ENCODE assay signal across 19 cellular contexts in genomic region chr18:78293516-78293915, GRCh38.
DNase-seq lines count a peak whose midpoint lies in the region; ATAC-seq, FAIRE-seq and TF ChIP-seq lines count a peak whose summit lies in the region.
"Had no signal": no experiment of that assay in that cellular context is flagged by ENCODE, and none has a peak within 500 bp of the region (broad histone marks: within the 10 kb centered on the region; RNA-seq: fewer than 3 reads in every experiment).

No MANE protein-coding gene starts in this region.

- H3K9me3 ChIP-seq in HUES48 (ENCODE audit: control insufficient read depth, insufficient read depth, low read length), result no peaks in the 10 kb centered on the region
- H3K9me3 ChIP-seq in astrocyte (ENCODE audit: insufficient read depth, low read depth, low read length), result peaks cover 16% of the 10 kb centered on the region
- H3K9me3 ChIP-seq in iPS-18c (ENCODE audit: control insufficient read depth, insufficient read depth, low read length), result no peaks in the 10 kb centered on the region
- no peaks in the 10 kb centered on the region for H3K9me3 ChIP-seq in sigmoid colon
- H3K9me3 ChIP-seq: SJCRH30, transverse colon had no signal

- H3K27me3 Mint-ChIP-seq in astrocyte (ENCODE audit: low read depth, unreplicated experiment), result no peaks in the 10 kb centered on the region

- H3K27me3 ChIP-seq in HUES48 (ENCODE audit: control insufficient read depth, insufficient read depth, low read length), result peaks cover 7% of the 10 kb centered on the region; the same call in 1 of the 2 replicates
- no peaks in the 10 kb centered on the region for H3K27me3 ChIP-seq in astrocyte (ENCODE audit: insufficient read depth, low read length)
- H3K27me3 ChIP-seq in sigmoid colon, result peaks cover 0 to 4% (median 0%) of the 10 kb centered on the region in 3 donors
- H3K27me3 ChIP-seq: transverse colon had no signal

- H3K27ac ChIP-seq in HUES48 (ENCODE audit: low read depth, low read length) (no peak overlapping the region), astrocyte (ENCODE audit: low read depth, low read length) (no peak overlapping the region), sigmoid colon (peak overlapping the region in 2 of 4 donors; percentile 33 to 42)
- H3K27ac ChIP-seq: SJCRH30, transverse colon had no signal

- peak overlapping the region; percentile 18 for H2AFZ ChIP-seq in astrocyte (ENCODE audit: low read depth, low read length)

- no peak for TF ChIP-seq EP300 in sigmoid colon (IDR thresholded peaks at IDR 0.05)

- no peaks in the 10 kb centered on the region for H3K36me3 Mint-ChIP-seq in astrocyte (ENCODE audit: low read depth, unreplicated experiment)
- H3K36me3 Mint-ChIP-seq: activated naive CD8-positive, alpha-beta T cell had no signal

- peak overlapping the region; percentile 59 for H3K4me3 ChIP-seq in HUES48 (ENCODE audit: low read depth, low read length)
- H3K4me3 ChIP-seq in astrocyte (ENCODE audit: insufficient read depth, low read depth, low read length), result no peak overlapping the region
- peak overlapping the region; percentile 39; the same call in 1 of the 2 replicates for H3K4me3 ChIP-seq in iPS-18c (ENCODE audit: insufficient read depth, low read depth, low read length)
- H3K4me3 ChIP-seq in sigmoid colon, result peak overlapping the region in 3 of 4 donors; percentile 15 to 34 (median 21)
- H3K4me3 ChIP-seq: SJCRH30 had no signal

- DNase-seq in astrocyte (ENCODE audit: low read depth) (no peak), sigmoid colon (no peak), head of caudate nucleus (no peak), DMS79 (lab: John Stamatoyannopoulos, UW) (no peak), kidney tubule cell (ENCODE audit: low spot score) (no peak)
- DNase-seq: activated CD4-positive, alpha-beta T cell treated with anti-CD3 and anti-CD28 coated beads for 48 hours; activated T-cell treated with anti-CD3 and anti-CD28 coated beads, Interleukin-2, amount 50 U/mL, for 1 hour; effector CD8-positive, alpha-beta T cell; kidney; NCI-H2171; stimulated activated CD4-positive, alpha-beta T cell treated with anti-CD3 and anti-CD28 coated beads, Interleukin-1b, Interleukin-23, amount 100 ng/mL, for 48 hours; T1000; transverse colon had no signal

- H3K36me3 ChIP-seq in HUES48 (ENCODE audit: control insufficient read depth, insufficient read depth, low read length) (no peaks in the 10 kb centered on the region), astrocyte (ENCODE audit: insufficient read depth, low read length) (no peaks in the 10 kb centered on the region), sigmoid colon (no peaks in the 10 kb centered on the region)
- H3K36me3 ChIP-seq: SJCRH30, transverse colon had no signal

- no peaks in the 10 kb centered on the region for H3K79me2 ChIP-seq in astrocyte (ENCODE audit: insufficient read depth, low read length)

- no peak for FAIRE-seq in astrocyte (lab: Jason Lieb, UNC)
- FAIRE-seq: bronchial epithelial cell, kidney had no signal

- no peak for TF ChIP-seq CTCF in astrocyte (IDR thresholded peaks at IDR 0.05; ENCODE audit: insufficient read depth, low read depth, low read length)
- no peak for TF ChIP-seq CTCF in sigmoid colon (IDR thresholded peaks at IDR 0.05)

- intact Hi-C loops in sigmoid colon (cut with DNase I) (no loop called here), head of caudate nucleus (cut with DNase I) (no loop called here)

- no peak for TF ChIP-seq POLR2A in sigmoid colon (IDR thresholded peaks at IDR 0.05)

- H4K20me1 ChIP-seq in astrocyte (ENCODE audit: insufficient read depth, low read length), result no peaks in the 10 kb centered on the region

- H3K9me3 Mint-ChIP-seq in astrocyte (ENCODE audit: unreplicated experiment), result peaks cover 16% of the 10 kb centered on the region

- no peak overlapping the region for H3K4me3 Mint-ChIP-seq in astrocyte (ENCODE audit: unreplicated experiment)
- H3K4me3 Mint-ChIP-seq: activated naive CD8-positive, alpha-beta T cell had no signal

- peaks cover 24% of the 10 kb centered on the region for H3K4me1 ChIP-seq in HUES48 (ENCODE audit: control insufficient read depth, insufficient read depth, low read length)
- no peaks in the 10 kb centered on the region for H3K4me1 ChIP-seq in astrocyte (ENCODE audit: insufficient read depth, low read length)
- H3K4me1 ChIP-seq in sigmoid colon, result peaks cover 0 to 14% (median 12%) of the 10 kb centered on the region in 4 donors
- H3K4me1 ChIP-seq: SJCRH30, transverse colon had no signal

- no peaks in the 10 kb centered on the region for H3K4me1 Mint-ChIP-seq in astrocyte (ENCODE audit: low read depth, unreplicated experiment)

- peak overlapping the region; percentile 52 for H3K4me2 ChIP-seq in astrocyte (ENCODE audit: low read length)

- H3K27ac Mint-ChIP-seq in astrocyte (ENCODE audit: unreplicated experiment), result no peak overlapping the region
- H3K27ac Mint-ChIP-seq: activated naive CD8-positive, alpha-beta T cell had no signal

- 58 to 59% methylated on average over 15 of the region's 15 CpGs for WGBS in sigmoid colon, 2 donors

- ATAC-seq in HG02840 (IDR thresholded peaks at IDR 0.05; ENCODE audit: low FRiP score, unreplicated experiment), result no peak

- H3K9ac ChIP-seq in HUES48 (ENCODE audit: low read depth, low read length), result 0 out of 2 replicates have a peak overlapping the region, but pooled peaks have one; percentile 47
- no peak overlapping the region for H3K9ac ChIP-seq in astrocyte (ENCODE audit: low read length)
